Comparison of ENCODE assay signal across 23 cellular contexts in genomic region chr6:131453803-131454202, GRCh38.
"Had no signal": no experiment of that assay in that cellular context is flagged by ENCODE, and none has a peak within 500 bp of the region (broad histone marks: within the 10 kb centered on the region; RNA-seq: fewer than 3 reads in every experiment).

No MANE protein-coding gene starts in this region.

- H3K4me3 ChIP-seq: colonic mucosa, coronary artery, dorsolateral prefrontal cortex, esophagus muscularis mucosa, esophagus squamous epithelium, gastrocnemius medialis, gastroesophageal sphincter, heart left ventricle, heart right ventricle had no signal

- H3K9me3 ChIP-seq: colonic mucosa, esophagus muscularis mucosa, esophagus squamous epithelium, gastrocnemius medialis, heart left ventricle had no signal

- H3K36me3 ChIP-seq: colonic mucosa, esophagus muscularis mucosa, esophagus squamous epithelium, gastrocnemius medialis, gastroesophageal sphincter, heart left ventricle, heart right ventricle had no signal

- DNase-seq: colonic mucosa; cortex of kidney; dermis blood vessel endothelial cell; dorsolateral prefrontal cortex; effector CD4-positive, alpha-beta T cell; effector CD8-positive, alpha-beta T cell; effector memory CD4-positive, alpha-beta T cell; effector memory CD8-positive, alpha-beta T cell; endodermal cell; erythroblast; esophagus squamous epithelium; foreskin fibroblast; foreskin keratinocyte; foreskin melanocyte; gastrocnemius medialis; glutamatergic neuron; head of caudate nucleus; heart left ventricle; heart right ventricle had no signal

- H3K27ac ChIP-seq: colonic mucosa, coronary artery, dorsolateral prefrontal cortex, epithelial cell of prostate, esophagus muscularis mucosa, esophagus squamous epithelium, foreskin keratinocyte, gastrocnemius medialis, gastroesophageal sphincter, heart left ventricle, heart right ventricle had no signal

- H3K4me1 ChIP-seq: colonic mucosa, esophagus muscularis mucosa, esophagus squamous epithelium, foreskin keratinocyte, gastrocnemius medialis, gastroesophageal sphincter, heart left ventricle, heart right ventricle had no signal
